In genomic region chr9:87592554-87593394, GRCh38 we compare ENCODE assay signal across 9 cellular contexts.
DNase-seq lines count a peak whose midpoint lies in the region; ATAC-seq, FAIRE-seq and TF ChIP-seq lines count a peak whose summit lies in the region.
"Had no signal": no experiment of that assay in that cellular context is flagged by ENCODE, and none has a peak within 500 bp of the region (broad histone marks: within the 10 kb centered on the region; RNA-seq: fewer than 3 reads in every experiment).

No MANE protein-coding gene starts in this region.

- H3K4me3 Mint-ChIP-seq in T-helper 17 cell = no peak overlapping the region
- H3K4me3 Mint-ChIP-seq: activated CD4-positive, alpha-beta T cell treated with anti-CD3 and anti-CD28 coated beads, Interleukin-2, amount 10 ng/mL, durations not matched to agents 24 days and 14 days had no signal

- intact Hi-C loops in pancreas (cut with DNase I) = no loop called here

- no peak for TF ChIP-seq CTCF in BJ (IDR thresholded peaks at IDR 0.05; ENCODE audit: insufficient read depth, low read depth, low read length)
- no peak for TF ChIP-seq CTCF in foreskin fibroblast (IDR thresholded peaks at IDR 0.05; ENCODE audit: low read depth, low read length)
- no peak for TF ChIP-seq CTCF in pancreas (IDR thresholded peaks at IDR 0.05)

- H3K4me3 ChIP-seq in BJ (ENCODE audit: low read depth, low read length) (peak overlapping the region; percentile 16; the same call in 1 of the 2 replicates), foreskin fibroblast (ENCODE audit: low read depth in 1 of 2, low read length in 2 of 2) (no peak overlapping the region), pancreas (peak overlapping the region in 1 of 4 donors; percentile 12)

- H3K27me3 ChIP-seq in BJ (ENCODE audit: control insufficient read depth, insufficient read depth, low read length) (no peaks in the 10 kb centered on the region), pancreas (no peaks in the 10 kb centered on the region)

- ATAC-seq in pancreas = peak; percentile 85 to 90 (median 86)
- ATAC-seq in T-helper 17 cell = no peak
- ATAC-seq in GM19395 (IDR thresholded peaks at IDR 0.05; ENCODE audit: unreplicated experiment) = no peak

- H3K27ac ChIP-seq in pancreas = peak overlapping the region in 3 of 4 donors; percentile 16 to 51 (median 43)

- H3K27me3 Mint-ChIP-seq in T-helper 17 cell = peaks cover 24% of the 10 kb centered on the region
- H3K27me3 Mint-ChIP-seq: activated CD4-positive, alpha-beta T cell treated with anti-CD3 and anti-CD28 coated beads, Interleukin-2, amount 10 ng/mL, durations not matched to agents 24 days and 14 days had no signal

- 4 to 6% methylated on average over 15 of the region's 15 CpGs for WGBS in pancreas, 2 donors

- FAIRE-seq in pancreas (lab: Jason Lieb, UNC) (no peak), H54 (lab: Jason Lieb, UNC) (no peak)

- H3K36me3 ChIP-seq in BJ (ENCODE audit: control insufficient read depth, insufficient read depth, low read length) = no peaks in the 10 kb centered on the region
- H3K36me3 ChIP-seq in pancreas = no peaks in the 10 kb centered on the region

- POLR2A ChIA-PET in BJ (lab: Charles Lee) = no interaction called here

- DNase-seq in BJ (ENCODE audit: low read depth) = peak; percentile 15
- peak; percentile 53 for DNase-seq in OCI-M1 (lab: John Stamatoyannopoulos, UW)
- DNase-seq in foreskin fibroblast = peak; percentile 46 to 81
- peak; percentile 76 to 88 (median 80) for DNase-seq in pancreas
- no peak for DNase-seq in H54 (ENCODE audit: insufficient read length, low spot score)
- DNase-seq in T-helper 17 cell = no peak
- no peak for DNase-seq in activated naive CD4-positive, alpha-beta T cell treated with Interleukin-2 at 50 U/mL for 16 hours
- DNase-seq: activated CD4-positive, alpha-beta T cell treated with anti-CD3 and anti-CD28 coated beads, Interleukin-2, amount 10 ng/mL, durations not matched to agents 24 days and 14 days had no signal

- no peaks in the 10 kb centered on the region for H3K4me1 Mint-ChIP-seq in T-helper 17 cell
- H3K4me1 Mint-ChIP-seq: activated CD4-positive, alpha-beta T cell treated with anti-CD3 and anti-CD28 coated beads, Interleukin-2, amount 10 ng/mL, durations not matched to agents 24 days and 14 days had no signal

- peaks cover 43 to 60% (median 50%) of the 10 kb centered on the region in 3 donors for H3K4me1 ChIP-seq in pancreas

- H3K9me3 ChIP-seq in pancreas = no peaks in the 10 kb centered on the region
- no peaks in the 10 kb centered on the region for H3K9me3 ChIP-seq in T-helper 17 cell (ENCODE audit: control insufficient read depth, low read length, poor library complexity, severe bottlenecking)

- CTCF ChIA-PET in BJ (lab: Yijun Ruan, JAX) = interaction anchor here (1.3 to 3.8 kb wide), 3 partner anchors 13 to 255 kb away, joined by 3 to 10 read pairs (median 6); no protein-coding TSS in a partner anchor

- no peak overlapping the region for H3K27ac Mint-ChIP-seq in T-helper 17 cell
- H3K27ac Mint-ChIP-seq: activated CD4-positive, alpha-beta T cell treated with anti-CD3 and anti-CD28 coated beads, Interleukin-2, amount 10 ng/mL, durations not matched to agents 24 days and 14 days had no signal

- no peak for TF ChIP-seq POLR2A in H54 (IDR thresholded peaks at IDR 0.05; ENCODE audit: low read depth, low read length)

- no peaks in the 10 kb centered on the region for H3K36me3 Mint-ChIP-seq in T-helper 17 cell (ENCODE audit: low read depth)

Comparison
In these comparisons a context has a peak if more than half of its experiments do, and no peak if none do; other contexts are left out.
1. DNase-seq: peak in BJ (single experiment), OCI-M1 (single experiment), foreskin fibroblast (2 of 2) and pancreas (6 of 6); none in H54 (single experiment), T-helper 17 cell (0 of 3) and activated naive CD4-positive, alpha-beta T cell treated with Interleukin-2 at 50 U/mL for 16 hours (single experiment).
2. ATAC-seq: peak in pancreas (4 of 4); none in T-helper 17 cell (single experiment) and GM19395 (single experiment).